ENCODE assay signal across 24 cellular contexts in the genomic region with DNA sequence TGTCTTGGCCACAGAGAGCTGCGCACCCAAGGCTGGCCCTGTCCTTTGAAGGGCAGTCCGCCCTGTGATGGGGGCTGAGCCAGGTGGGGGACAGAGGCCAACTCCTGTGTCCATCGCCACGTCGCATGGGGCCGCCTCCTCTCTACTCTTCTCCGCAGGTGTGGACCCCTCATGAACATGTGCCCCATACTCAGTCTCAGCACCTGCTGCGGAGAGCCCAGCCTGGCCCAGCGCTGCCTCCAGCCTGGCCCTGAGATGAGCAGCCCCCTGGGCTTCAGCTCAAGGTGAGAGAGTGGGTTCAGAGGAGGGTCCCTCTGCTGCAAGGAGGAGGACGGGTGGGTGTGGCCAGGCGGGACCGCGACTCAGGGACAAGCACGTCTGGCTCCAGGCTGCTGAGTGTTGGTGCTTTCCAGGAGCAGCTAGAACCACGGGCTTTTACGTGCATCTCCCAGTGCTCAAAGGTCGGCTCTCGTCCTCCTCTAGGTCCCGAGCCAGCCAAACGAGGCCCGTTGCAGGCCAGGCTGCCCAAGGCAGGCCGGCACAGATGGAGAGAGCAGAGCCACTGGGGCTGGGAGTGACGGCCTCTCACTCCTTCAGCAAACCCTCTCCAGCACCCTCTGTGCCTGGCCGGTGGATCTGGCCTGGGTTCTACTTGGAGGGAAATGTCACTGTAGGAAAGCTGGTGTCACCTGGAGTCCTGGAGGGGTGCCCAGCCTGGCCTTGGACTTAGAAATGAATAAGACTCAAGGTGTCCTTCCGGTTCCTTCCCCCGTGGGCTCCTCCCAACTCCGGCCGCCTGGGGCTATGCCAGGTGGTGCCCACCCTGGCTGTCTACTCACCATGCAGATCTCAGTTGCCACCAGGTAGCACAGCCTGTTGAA. TPM values are rescaled to one million over a fixed set of nuclear protein-coding genes. Genes with fewer than 3 reads are reported as not detected.
DNase-seq lines count a peak whose midpoint lies in the region; ATAC-seq, FAIRE-seq and TF ChIP-seq lines count a peak whose summit lies in the region.
"Had no signal": no experiment of that assay in that cellular context is flagged by ENCODE, and none has a peak within 500 bp of the region (broad histone marks: within the 10 kb centered on the region; RNA-seq: fewer than 3 reads in every experiment).

No MANE protein-coding gene starts in this region.

- no peak overlapping the region for H3K27ac Mint-ChIP-seq in activated naive CD4-positive, alpha-beta T cell treated with anti-CD3 and anti-CD28 coated beads, Interleukin-2, amount 10 ng/mL, durations not matched to agents 7 days and 5 days
- H3K27ac Mint-ChIP-seq in activated CD4-positive, alpha-beta memory T cell treated with anti-CD3 and anti-CD28 coated beads for 36 hours = no peak overlapping the region
- H3K27ac Mint-ChIP-seq: activated naive CD8-positive, alpha-beta T cell; activated T-helper 1 cell treated with anti-CD3 and anti-CD28 coated beads, Interleukin-12 subunit alpha, Interleukin-12 subunit beta, Interleukin-2, Interleukin-4 antibody, amounts not matched to agents 30 ng/mL and 10 ng/mL and 1 ng/mL, durations not matched to agents 14 hours and 24 hours and 36 hours; T-helper 17 cell had no signal

- no peaks in the 10 kb centered on the region for H4K20me1 ChIP-seq in HepG2 (ENCODE audit: insufficient read depth, low read length)

- TF ChIP-seq EP300 in HepG2 (IDR thresholded peaks at IDR 0.05; ENCODE audit: low read depth in 2 of 2, low read length in 2 of 2) (no peak), HepG2 (CRISPR knock-in tag; IDR thresholded peaks at IDR 0.05; ENCODE audit: borderline replicate concordance) (no peak), sigmoid colon (IDR thresholded peaks at IDR 0.05) (no peak)

- POLR2A ChIA-PET in HepG2 (lab: Yijun Ruan, JAX) = no interaction called here
- POLR2A ChIA-PET in activated CD4-positive, alpha-beta memory T cell treated with anti-CD3 and anti-CD28 coated beads for 36 hours (lab: Charles Lee) = no interaction called here

- WGBS in body of pancreas, 2 donors = 56 to 61% methylated on average over 8 to 28 of the region's 28 CpGs
- WGBS in HepG2 (ENCODE audit: low lambda C conversion rate) = 80% methylated on average over 1 of the region's 28 CpGs
- WGBS in sigmoid colon, 2 donors = 55 to 83% methylated on average over 28 of the region's 28 CpGs

- no peaks in the 10 kb centered on the region for H3K4me1 Mint-ChIP-seq in activated naive CD4-positive, alpha-beta T cell treated with anti-CD3 and anti-CD28 coated beads, Interleukin-2, amount 10 ng/mL, durations not matched to agents 7 days and 5 days
- H3K4me1 Mint-ChIP-seq in activated CD4-positive, alpha-beta memory T cell treated with anti-CD3 and anti-CD28 coated beads for 36 hours (ENCODE audit: low read depth) = no peaks in the 10 kb centered on the region
- H3K4me1 Mint-ChIP-seq: T-helper 17 cell had no signal

- no peak overlapping the region for H3K4me2 ChIP-seq in HepG2 (ENCODE audit: low read depth, low read length)
- H3K4me2 ChIP-seq: A549 had no signal

- H3K4me3 Mint-ChIP-seq in activated naive CD4-positive, alpha-beta T cell treated with anti-CD3 and anti-CD28 coated beads, Interleukin-2, amount 10 ng/mL, durations not matched to agents 7 days and 5 days = no peak overlapping the region
- H3K4me3 Mint-ChIP-seq in activated CD4-positive, alpha-beta memory T cell treated with anti-CD3 and anti-CD28 coated beads for 36 hours = no peak overlapping the region
- H3K4me3 Mint-ChIP-seq: activated naive CD8-positive, alpha-beta T cell; activated T-helper 1 cell treated with anti-CD3 and anti-CD28 coated beads, Interleukin-12 subunit alpha, Interleukin-12 subunit beta, Interleukin-2, Interleukin-4 antibody, amounts not matched to agents 30 ng/mL and 10 ng/mL and 1 ng/mL, durations not matched to agents 14 hours and 24 hours and 36 hours; T-helper 17 cell had no signal

- TF ChIP-seq POLR2A in body of pancreas (IDR thresholded peaks at IDR 0.05) = no peak
- no peak for TF ChIP-seq POLR2A in HepG2 (IDR thresholded peaks at IDR 0.05; ENCODE audit: insufficient read depth in 1 of 2, low read depth in 2 of 2, low read length in 2 of 2)
- TF ChIP-seq POLR2A in sigmoid colon (IDR thresholded peaks at IDR 0.05) = no peak

- no TSS peak for BruUV-seq in HepG2 (replicated peaks; lab: Mats Ljungman, UMichigan)

- no peaks in the 10 kb centered on the region for H3K36me3 Mint-ChIP-seq in activated naive CD4-positive, alpha-beta T cell treated with anti-CD3 and anti-CD28 coated beads, Interleukin-2, amount 10 ng/mL, durations not matched to agents 7 days and 5 days
- H3K36me3 Mint-ChIP-seq in activated CD4-positive, alpha-beta memory T cell treated with anti-CD3 and anti-CD28 coated beads for 36 hours = no peaks in the 10 kb centered on the region
- H3K36me3 Mint-ChIP-seq: activated naive CD8-positive, alpha-beta T cell had no signal

- H3K36me3 ChIP-seq in body of pancreas (replicated peaks in 1 of 2; ENCODE audit: insufficient read depth in 1 of 2, low read depth in 2 of 2) = no peaks in the 10 kb centered on the region
- H3K36me3 ChIP-seq in HepG2 (replicated peaks in 1 of 2; ENCODE audit: control insufficient read depth in 1 of 2, insufficient read depth in 2 of 2, low read length in 2 of 2) = no peaks in the 10 kb centered on the region
- no peaks in the 10 kb centered on the region for H3K36me3 ChIP-seq in sigmoid colon
- H3K36me3 ChIP-seq: neutrophil had no signal

- no peak for TF ChIP-seq CTCF in body of pancreas (IDR thresholded peaks at IDR 0.05)
- TF ChIP-seq CTCF in HepG2 (CRISPR knock-in tag; IDR thresholded peaks at IDR 0.05) = no peak
- TF ChIP-seq CTCF in sigmoid colon (IDR thresholded peaks at IDR 0.05) = no peak

- H3K4me1 ChIP-seq in body of pancreas = no peaks in the 10 kb centered on the region
- no peaks in the 10 kb centered on the region for H3K4me1 ChIP-seq in HepG2 (ENCODE audit: insufficient read depth, low read length)
- H3K4me1 ChIP-seq in sigmoid colon = no peaks in the 10 kb centered on the region
- H3K4me1 ChIP-seq: A549, foreskin keratinocyte had no signal

- H3K27me3 Mint-ChIP-seq in activated naive CD4-positive, alpha-beta T cell treated with anti-CD3 and anti-CD28 coated beads, Interleukin-2, amount 10 ng/mL, durations not matched to agents 7 days and 5 days = no peaks in the 10 kb centered on the region
- H3K27me3 Mint-ChIP-seq in activated CD4-positive, alpha-beta memory T cell treated with anti-CD3 and anti-CD28 coated beads for 36 hours = no peaks in the 10 kb centered on the region

- FAIRE-seq in HepG2 (lab: Jason Lieb, UNC) = no peak
- FAIRE-seq: A549, small intestine had no signal

- intact Hi-C loops in body of pancreas (cut with DNase I) (loop anchor here (10.0 kb wide), 1 partner anchor 344 kb away; no protein-coding TSS in a partner anchor), HepG2 (cut with micrococcal nuclease; ENCODE audit: unreplicated experiment) (loop anchor here (10.0 kb wide), 2 partner anchors 84 to 204 kb away; partner anchors contain the start of gene RASGEF1C), sigmoid colon (cut with DNase I) (no loop called here)
- intact Hi-C loops in activated CD4-positive, alpha-beta memory T cell treated with anti-CD3 and anti-CD28 coated beads for 36 hours (cut with micrococcal nuclease) = no loop called here

- no peak for TF ChIP-seq RAD21 in HepG2 (CRISPR knock-in tag; IDR thresholded peaks at IDR 0.05)

- no peak overlapping the region for H3K9ac ChIP-seq in HepG2 (ENCODE audit: insufficient read depth, low read depth, low read length)

- H3K4me3 ChIP-seq in body of pancreas (no peak overlapping the region), HepG2 (replicated peaks in 1 of 3; ENCODE audit: insufficient read depth in 1 of 3, low read depth in 2 of 3, low read length in 3 of 3) (no peak overlapping the region), sigmoid colon (no peak overlapping the region)
- H3K4me3 ChIP-seq: A549, SK-N-MC had no signal

- no peaks in the 10 kb centered on the region for H3K9me3 Mint-ChIP-seq in activated naive CD4-positive, alpha-beta T cell treated with anti-CD3 and anti-CD28 coated beads, Interleukin-2, amount 10 ng/mL, durations not matched to agents 7 days and 5 days
- H3K9me3 Mint-ChIP-seq in activated CD4-positive, alpha-beta memory T cell treated with anti-CD3 and anti-CD28 coated beads for 36 hours = no peaks in the 10 kb centered on the region
- H3K9me3 Mint-ChIP-seq: activated T-helper 1 cell treated with anti-CD3 and anti-CD28 coated beads, Interleukin-12 subunit alpha, Interleukin-12 subunit beta, Interleukin-2, Interleukin-4 antibody, amounts not matched to agents 30 ng/mL and 10 ng/mL and 1 ng/mL, durations not matched to agents 14 hours and 24 hours and 36 hours had no signal

- CTCF ChIA-PET in activated naive CD4-positive, alpha-beta T cell treated with anti-CD3 and anti-CD28 coated beads, Interleukin-2, amount 10 ng/mL, durations not matched to agents 7 days and 5 days (lab: Charles Lee) = no interaction called here
- CTCF ChIA-PET in HepG2 (lab: Yijun Ruan, JAX; ENCODE audit: low intra/inter-chr PET ratio, low total read pairs) = no interaction called here
- CTCF ChIA-PET in activated CD4-positive, alpha-beta memory T cell treated with anti-CD3 and anti-CD28 coated beads for 36 hours (lab: Charles Lee) = no interaction called here

- H3K27me3 ChIP-seq in body of pancreas (no peaks in the 10 kb centered on the region), HepG2 (ENCODE audit: control insufficient read depth in 1 of 2, insufficient read depth in 2 of 2, low read length in 2 of 2) (peaks cover 0 to 25% of the 10 kb centered on the region in 2 experiments; a peak in 2 of 5 replicates), sigmoid colon (no peaks in the 10 kb centered on the region)
- H3K27me3 ChIP-seq: foreskin keratinocyte had no signal

- in situ Hi-C loops in HepG2 (cut with HindIII; ENCODE audit: extremely low pct_ligation_motif_present, low pct_unique_long_range_greater_than_20kb) = no loop called here

- H2AFZ ChIP-seq in HepG2 (ENCODE audit: low read length) = no peak overlapping the region

- peak; percentile 14 for DNase-seq in activated naive CD4-positive, alpha-beta T cell treated with anti-CD3 and anti-CD28 coated beads, Interleukin-2, amount 10 ng/mL, durations not matched to agents 7 days and 5 days
- no peak for DNase-seq in activated naive CD4-positive, alpha-beta T cell treated with Interleukin-2 at 50 U/mL for 16 hours
- DNase-seq in body of pancreas (peak in 3 of 4 donors; percentile 24 to 57 (median 32)), HepG2 (ENCODE audit: low spot score) (no peak), sigmoid colon (peak; percentile 61), AG08396 (ENCODE audit: low spot score) (no peak)
- DNase-seq in activated CD4-positive, alpha-beta memory T cell treated with anti-CD3 and anti-CD28 coated beads for 36 hours = no peak
- DNase-seq: activated CD4-positive, alpha-beta T cell treated with anti-CD3 and anti-CD28 coated beads for 48 hours; effector memory CD4-positive, alpha-beta T cell; foreskin keratinocyte; GOT3; MV-4-11; NCI-H2171 treated with DMSO at 0.1 percent for 48 hours; NCI-H526 treated with DMSO at 0.1 percent for 48 hours; small intestine; stimulated activated CD4-positive, alpha-beta T cell treated with anti-CD3 and anti-CD28 coated beads, Interleukin-2, amount 100 ng/mL, for 24 hours; T-helper 17 cell had no signal

- H3K9me3 ChIP-seq in body of pancreas = no peaks in the 10 kb centered on the region
- no peaks in the 10 kb centered on the region for H3K9me3 ChIP-seq in HepG2 (ENCODE audit: low read length)
- H3K9me3 ChIP-seq in sigmoid colon = no peaks in the 10 kb centered on the region
- H3K9me3 ChIP-seq: A549, neutrophil had no signal

- no peaks in the 10 kb centered on the region for H3K79me2 ChIP-seq in HepG2 (ENCODE audit: insufficient read depth, low read length)

- ATAC-seq in body of pancreas (no peak), HepG2 (peak; percentile 16; the same call in 1 of the 3 replicates), GM18517 (IDR thresholded peaks at IDR 0.05; ENCODE audit: unreplicated experiment) (no peak)
- ATAC-seq: A549, esophagus mucosa, foreskin keratinocyte, T-helper 17 cell had no signal

- H3K27ac ChIP-seq in body of pancreas = no peak overlapping the region
- no peak overlapping the region for H3K27ac ChIP-seq in HepG2 (ENCODE audit: extremely low read length, insufficient read depth, low read length)
- no peak overlapping the region for H3K27ac ChIP-seq in sigmoid colon
- H3K27ac ChIP-seq: A549, foreskin keratinocyte, neutrophil, SK-N-MC had no signal

RNA-seq across cellular contexts. Expression of gene RNF130, which starts 48.9 kb away (rescaled TPM):
- total RNA-seq in body of pancreas (10 to 100 TPM; 32.3 to 58.9 TPM), HepG2 (2016; rRNA removed; fragmentation: Illumina TruSeq; extraction: Trizol) (21.3 and 28.2 TPM in 2 replicates), sigmoid colon (100 to 1,000 TPM in 3 of 4 donors, 10 to 100 TPM in 1; 64.1 to 144 (median 117) TPM)
- total RNA-seq in HepG2 (2016; cell fraction: cytosol; rRNA removed; fragmentation: Illumina TruSeq; extraction: Trizol; ENCODE audit: low read depth) = 51.1 and 56.5 TPM in 2 replicates
- 20.7 and 27.0 TPM in 2 replicates for total RNA-seq in HepG2 (2016; cell fraction: insoluble cytoplasmic fraction; rRNA removed; fragmentation: Illumina TruSeq; extraction: Trizol)
- 71.6 and 78.1 TPM in 2 replicates for total RNA-seq in HepG2 (2016; cell fraction: membrane; rRNA removed; fragmentation: Illumina TruSeq; extraction: Trizol)
- 19.2 and 22.9 TPM in 2 replicates for total RNA-seq in HepG2 (2016; cell fraction: nucleus; rRNA removed; fragmentation: Illumina TruSeq; extraction: Trizol)
- polyA plus RNA-seq in HepG2 (2011; rRNA removed) (25.9 and 28.3 TPM in 2 replicates), sigmoid colon (10 to 100 TPM; 34.3 to 41.4 (median 37.5) TPM)
- polyA plus RNA-seq in HepG2 (2011; cell fraction: cytosol; rRNA removed) = 21.0 and 26.9 TPM in 2 replicates
- polyA plus RNA-seq in HepG2 (2011; cell fraction: nucleus; rRNA removed) = 10.8 and 12.4 TPM in 2 replicates
- polyA plus RNA-seq in HepG2 (2012) = 21.3 and 23.0 TPM in 2 replicates
- polyA plus RNA-seq in HepG2 (2016; cell fraction: cytosol; fragmentation: Illumina TruSeq; extraction: Trizol; ENCODE audit: low read depth) = 78.2 and 88.6 TPM in 2 replicates
- polyA plus RNA-seq in HepG2 (2016; cell fraction: insoluble cytoplasmic fraction; fragmentation: Illumina TruSeq; extraction: Trizol; ENCODE audit: low read depth) = 31.6 and 34.3 TPM in 2 replicates
- 86.4 and 87.9 TPM in 2 replicates for polyA plus RNA-seq in HepG2 (2016; cell fraction: membrane; fragmentation: Illumina TruSeq; extraction: Trizol; ENCODE audit: low read depth)
- polyA plus RNA-seq in HepG2 (2016; cell fraction: nucleus; fragmentation: Illumina TruSeq; extraction: Trizol; ENCODE audit: insufficient read depth, low read depth) = 38.8 and 41.1 TPM in 2 replicates
- polyA minus RNA-seq in HepG2 (2011; rRNA and poly(A)+ RNA removed; ENCODE audit: low replicate concordance) = 12.5 and 16.7 TPM in 2 replicates
- 12.9 and 13.1 TPM in 2 replicates for polyA minus RNA-seq in HepG2 (2011; cell fraction: cytosol; rRNA and poly(A)+ RNA removed)
- polyA minus RNA-seq in HepG2 (2011; cell fraction: nucleus; rRNA and poly(A)+ RNA removed) = 18.3 and 20.1 TPM in 2 replicates
- 10 to 100 TPM in 1 of 2 experiments, 1 to 10 TPM in 1; 9.9 to 10.1 TPM for total RNA-seq in activated CD4-positive, alpha-beta memory T cell treated with anti-CD3 and anti-CD28 coated beads for 36 hours

Comparison
In these comparisons a context has a peak if more than half of its experiments do, and no peak if none do; other contexts are left out.
1. DNase-seq: peak in activated naive CD4-positive, alpha-beta T cell treated with anti-CD3 and anti-CD28 coated beads, Interleukin-2, amount 10 ng/mL, durations not matched to agents 7 days and 5 days (single experiment), body of pancreas (3 of 4) and sigmoid colon (single experiment); none in activated naive CD4-positive, alpha-beta T cell treated with Interleukin-2 at 50 U/mL for 16 hours (single experiment), HepG2 (single experiment), AG08396 (single experiment) and activated CD4-positive, alpha-beta memory T cell treated with anti-CD3 and anti-CD28 coated beads for 36 hours (single experiment).
2. intact Hi-C loops: an anchor here in body of pancreas (10.0 kb wide) and HepG2 (10.0 kb wide); none called in sigmoid colon and activated CD4-positive, alpha-beta memory T cell treated with anti-CD3 and anti-CD28 coated beads for 36 hours.